In genomic region chr16:88686439-88687253, GRCh38 we compare ENCODE assay signal across 8 cellular contexts. TPM values are rescaled to one million over a fixed set of nuclear protein-coding genes. Genes with fewer than 3 reads are reported as not detected.
DNase-seq lines count a peak whose midpoint lies in the region; ATAC-seq and TF ChIP-seq lines count a peak whose summit lies in the region.

TSS of gene SNAI3 (minus strand) at chr16:88686507. CDS start at chr16:88686406, 101 bp downstream.

- H3K27ac Mint-ChIP-seq in activated naive CD8-positive, alpha-beta T cell treated with anti-CD3 and anti-CD28 coated beads, Interleukin-2, amount 10 ng/mL, durations not matched to agents 7 days and 5 days, result peak within 1 kb of the TSS; percentile 73

- TF ChIP-seq CTCF in DOHH2 (IDR thresholded peaks at IDR 0.05; ENCODE audit: low read depth, low read length, poor library complexity, severe bottlenecking) (no peak), right atrium auricular region (IDR thresholded peaks at IDR 0.05) (no peak)

- peaks cover 8% of the 10 kb centered on the region for H3K27me3 ChIP-seq in DOHH2 (ENCODE audit: control insufficient read depth, low read length)
- no peaks in the 10 kb centered on the region for H3K27me3 ChIP-seq in right atrium auricular region
- peaks cover 21% of the 10 kb centered on the region for H3K27me3 ChIP-seq in rectal smooth muscle tissue (ENCODE audit: control insufficient read depth, insufficient read depth, low read length)
- no peaks in the 10 kb centered on the region for H3K27me3 ChIP-seq in aorta (ENCODE audit: control insufficient read depth in 1 of 2, insufficient read depth in 2 of 2, low read length in 1 of 2)

- POLR2A ChIA-PET in activated naive CD8-positive, alpha-beta T cell treated with anti-CD3 and anti-CD28 coated beads, Interleukin-2, amount 10 ng/mL, durations not matched to agents 7 days and 5 days (lab: Charles Lee), result interaction anchor here (0.5 to 4.3 kb wide), 6 partner anchors 12 to 116 kb away, joined by 3 to 66 read pairs (median 4); no protein-coding TSS in a partner anchor

- no peaks in the 10 kb centered on the region for H3K36me3 ChIP-seq in DOHH2 (ENCODE audit: control insufficient read depth, low read length)
- no peaks in the 10 kb centered on the region for H3K36me3 ChIP-seq in right atrium auricular region
- H3K36me3 ChIP-seq in rectal smooth muscle tissue (ENCODE audit: control insufficient read depth, insufficient read depth, low read length), result no peaks in the 10 kb centered on the region
- H3K36me3 ChIP-seq in aorta (ENCODE audit: control insufficient read depth in 1 of 2, insufficient read depth in 2 of 2, low read length in 1 of 2), result no peaks in the 10 kb centered on the region

- DNase-seq in LHCN-M2 (ENCODE audit: low read depth) (peak; percentile 71), SKM-1 (lab: John Stamatoyannopoulos, UW; ENCODE audit: unreplicated experiment) (peak; percentile 23), right atrium auricular region (ENCODE audit: low spot score) (peak; percentile 73), aorta (peak; percentile 84 to 88)
- peak; percentile 95 for DNase-seq in activated naive CD8-positive, alpha-beta T cell treated with anti-CD3 and anti-CD28 coated beads, Interleukin-2, amount 10 ng/mL, durations not matched to agents 7 days and 5 days

- H3K9ac ChIP-seq in rectal smooth muscle tissue (ENCODE audit: low read length), result no peak within 1 kb of the TSS

- H3K4me1 Mint-ChIP-seq in activated naive CD8-positive, alpha-beta T cell treated with anti-CD3 and anti-CD28 coated beads, Interleukin-2, amount 10 ng/mL, durations not matched to agents 7 days and 5 days, result peaks cover 32% of the 10 kb centered on the region

- ATAC-seq in GM21825 (IDR thresholded peaks at IDR 0.05; ENCODE audit: unreplicated experiment) (peak; percentile 65), aorta (ENCODE audit: low FRiP score) (peak; percentile 79)
- peak; percentile 79 for ATAC-seq in activated naive CD8-positive, alpha-beta T cell treated with anti-CD3 and anti-CD28 coated beads, Interleukin-2, amount 10 ng/mL, durations not matched to agents 7 days and 5 days (ENCODE audit: low read depth)

- H3K4me2 ChIP-seq in DOHH2 (ENCODE audit: low read length), result peak within 1 kb of the TSS; percentile 95

- peaks cover 1% of the 10 kb centered on the region for H3K27me3 Mint-ChIP-seq in activated naive CD8-positive, alpha-beta T cell treated with anti-CD3 and anti-CD28 coated beads, Interleukin-2, amount 10 ng/mL, durations not matched to agents 7 days and 5 days

- H3K9me3 ChIP-seq in DOHH2 (ENCODE audit: control insufficient read depth, insufficient read depth, low read length), result no peaks in the 10 kb centered on the region
- H3K9me3 ChIP-seq in right atrium auricular region, result no peaks in the 10 kb centered on the region
- no peaks in the 10 kb centered on the region for H3K9me3 ChIP-seq in aorta (ENCODE audit: control insufficient read depth, low read length)

- H3K4me1 ChIP-seq in DOHH2 (ENCODE audit: control insufficient read depth, low read length) (peaks cover 46% of the 10 kb centered on the region), right atrium auricular region (peaks cover 0 to 40% of the 10 kb centered on the region in 2 donors), rectal smooth muscle tissue (ENCODE audit: control insufficient read depth, insufficient read depth, low read length) (no peaks in the 10 kb centered on the region), aorta (ENCODE audit: control insufficient read depth in 1 of 2, insufficient read depth in 2 of 2, low read length in 2 of 2) (no peaks in the 10 kb centered on the region)

- peaks cover under 1% of the 10 kb centered on the region for H3K36me3 Mint-ChIP-seq in activated naive CD8-positive, alpha-beta T cell treated with anti-CD3 and anti-CD28 coated beads, Interleukin-2, amount 10 ng/mL, durations not matched to agents 7 days and 5 days

- no peaks in the 10 kb centered on the region for H3K79me2 ChIP-seq in DOHH2 (ENCODE audit: control insufficient read depth, low read length)

- H3K27ac ChIP-seq in DOHH2 (ENCODE audit: low read depth, low read length) (no peak within 1 kb of the TSS), right atrium auricular region (peak within 1 kb of the TSS; percentile 15 to 70), rectal smooth muscle tissue (ENCODE audit: low read depth, low read length) (no peak within 1 kb of the TSS), aorta (ENCODE audit: low read depth in 1 of 2, low read length in 2 of 2) (no peak within 1 kb of the TSS)

- WGBS in aorta, 2 donors, result 7 to 11% methylated on average over 40 to 65 of the region's 65 CpGs

- intact Hi-C loops in aorta (cut with DNase I), result no loop called here

- no peaks in the 10 kb centered on the region for H3K9me2 ChIP-seq in DOHH2 (replicated peaks; ENCODE audit: control insufficient read depth, low read length)

- no peaks in the 10 kb centered on the region for H3K9me3 Mint-ChIP-seq in activated naive CD8-positive, alpha-beta T cell treated with anti-CD3 and anti-CD28 coated beads, Interleukin-2, amount 10 ng/mL, durations not matched to agents 7 days and 5 days

- H3K4me3 ChIP-seq in DOHH2 (ENCODE audit: low read length) (peak within 1 kb of the TSS; percentile 78), right atrium auricular region (peak within 1 kb of the TSS; percentile 52 to 64), rectal smooth muscle tissue (ENCODE audit: low read length) (peak within 1 kb of the TSS; percentile 64), aorta (ENCODE audit: low read length in 2 of 2) (no peak within 1 kb of the TSS)

- peaks cover 7% of the 10 kb centered on the region; the same call in 1 of the 2 replicates for H3F3A ChIP-seq in DOHH2 (ENCODE audit: control insufficient read depth, insufficient read depth)

- H3K4me3 Mint-ChIP-seq in activated naive CD8-positive, alpha-beta T cell treated with anti-CD3 and anti-CD28 coated beads, Interleukin-2, amount 10 ng/mL, durations not matched to agents 7 days and 5 days, result peak within 1 kb of the TSS; percentile 86

- no peaks in the 10 kb centered on the region for H4K20me1 ChIP-seq in DOHH2 (ENCODE audit: control insufficient read depth, insufficient read depth, low read depth, low read length)

RNA-seq across cellular contexts. Expression of gene SNAI3, which starts in this region (rescaled TPM):
- total RNA-seq in LHCN-M2 (2014; rRNA removed), result 0.19 and 0.57 TPM in 2 replicates
- polyA plus RNA-seq in LHCN-M2 (2012), result 0.44 TPM
- 10 to 100 TPM; 14.4 to 15.0 TPM for total RNA-seq in activated naive CD8-positive, alpha-beta T cell treated with anti-CD3 and anti-CD28 coated beads, Interleukin-2, amount 10 ng/mL, durations not matched to agents 7 days and 5 days
- total RNA-seq in right atrium auricular region, result 1 to 10 TPM; 1.0 to 1.6 TPM
- total RNA-seq in aorta, result under 1 TPM; 0.27 to 0.71 TPM
- polyA plus RNA-seq in aorta, result 1 to 10 TPM in 1 of 2 donors, not detected in 1; 1.6 TPM

Comparison
In these comparisons a context has a peak if more than half of its experiments do, and no peak if none do; other contexts are left out.
1. Peak in DNase-seq in LHCN-M2; RNA of the gene not detected or under 1 TPM.
2. H3K27ac ChIP-seq: peak in right atrium auricular region (2 of 2); none in DOHH2 (single experiment), rectal smooth muscle tissue (single experiment) and aorta (0 of 2).
3. H3K4me3 ChIP-seq: peak in DOHH2 (single experiment), right atrium auricular region (2 of 2) and rectal smooth muscle tissue (single experiment); none in aorta (0 of 2).
4. DNase-seq: peak in every context shown above with its lines; median percentile 95 in activated naive CD8-positive, alpha-beta T cell treated with anti-CD3 and anti-CD28 coated beads, Interleukin-2, amount 10 ng/mL, durations not matched to agents 7 days and 5 days; 86 in aorta; 73 in right atrium auricular region; 71 in LHCN-M2; 23 in SKM-1.
5. Peak in every context shown above with its lines, with median percentiles within 50 percentile points of each other: ATAC-seq.